Comparison of ENCODE assay signal across 9 cellular contexts in genomic region chr6:49551126-49551865, GRCh38.
DNase-seq lines count a peak whose midpoint lies in the region; ATAC-seq and TF ChIP-seq lines count a peak whose summit lies in the region.
"Had no signal": no experiment of that assay in that cellular context is flagged by ENCODE, and none has a peak within 500 bp of the region (broad histone marks: within the 10 kb centered on the region; RNA-seq: fewer than 3 reads in every experiment).

No MANE protein-coding gene starts in this region.

- peaks cover 31% of the 10 kb centered on the region for H3K27me3 ChIP-seq in iPS-15b (ENCODE audit: control insufficient read depth, insufficient read depth, low read length)
- H3K27me3 ChIP-seq: BLaER1 had no signal

- peaks cover 40% of the 10 kb centered on the region for H3K27me3 Mint-ChIP-seq in activated naive CD8-positive, alpha-beta T cell treated with anti-CD3 and anti-CD28 coated beads, Interleukin-2, amount 50 U/mL, for 24 hours

- peak; percentile 36 for ATAC-seq in GM21825 (IDR thresholded peaks at IDR 0.05; ENCODE audit: unreplicated experiment)
- peak; percentile 41 for ATAC-seq in activated naive CD8-positive, alpha-beta T cell treated with anti-CD3 and anti-CD28 coated beads, Interleukin-2, amount 50 U/mL, for 24 hours

- peak overlapping the region in 11 of 21 experiments; percentile 16 to 71 (median 45) for H3K27ac ChIP-seq in skin epidermis
- H3K27ac ChIP-seq: BLaER1 had no signal

- H3K4me1 Mint-ChIP-seq in activated naive CD8-positive, alpha-beta T cell treated with anti-CD3 and anti-CD28 coated beads, Interleukin-2, amount 50 U/mL, for 24 hours, result peaks cover 18% of the 10 kb centered on the region

- no peaks in the 10 kb centered on the region for H3K36me3 ChIP-seq in iPS-15b (ENCODE audit: control insufficient read depth, insufficient read depth, low read length)
- H3K36me3 ChIP-seq: BLaER1 had no signal

- POLR2A ChIA-PET in GM10248 (lab: Yijun Ruan, JAX), result no interaction called here

- peak overlapping the region; percentile 70 for H3K4me3 Mint-ChIP-seq in activated naive CD8-positive, alpha-beta T cell treated with anti-CD3 and anti-CD28 coated beads, Interleukin-2, amount 50 U/mL, for 24 hours

- peak overlapping the region; percentile 93 for H3K9ac ChIP-seq in iPS-15b (ENCODE audit: low read depth, low read length)
- H3K9ac ChIP-seq: BLaER1 had no signal

- peaks cover 19% of the 10 kb centered on the region for H3K4me1 ChIP-seq in iPS-15b (ENCODE audit: control insufficient read depth, insufficient read depth, low read length)
- H3K4me1 ChIP-seq: BLaER1 had no signal

- H3K9me3 Mint-ChIP-seq in activated naive CD8-positive, alpha-beta T cell treated with anti-CD3 and anti-CD28 coated beads, Interleukin-2, amount 50 U/mL, for 24 hours, result no peaks in the 10 kb centered on the region

- DNase-seq in DMS79 treated with DMSO at 0.1 percent for 48 hours (lab: John Stamatoyannopoulos, UW) (peak; percentile 16), DMS79 (lab: John Stamatoyannopoulos, UW) (no peak), KG1 (lab: John Stamatoyannopoulos, UW) (peak; percentile 30), GM10248 (ENCODE audit: extremely low spot score) (no peak)
- no peak for DNase-seq in activated naive CD8-positive, alpha-beta T cell treated with anti-CD3 and anti-CD28 coated beads, Interleukin-2, amount 50 U/mL, for 24 hours

- H3K4me3 ChIP-seq in iPS-15b (ENCODE audit: low read depth, low read length) (peak overlapping the region; percentile 77), skin epidermis (peak overlapping the region; percentile 42 to 54 (median 47))
- H3K4me3 ChIP-seq: BLaER1 had no signal

- H3K27ac Mint-ChIP-seq in activated naive CD8-positive, alpha-beta T cell treated with anti-CD3 and anti-CD28 coated beads, Interleukin-2, amount 50 U/mL, for 24 hours, result no peak overlapping the region

- H3K36me3 Mint-ChIP-seq in activated naive CD8-positive, alpha-beta T cell treated with anti-CD3 and anti-CD28 coated beads, Interleukin-2, amount 50 U/mL, for 24 hours (ENCODE audit: low read depth), result no peaks in the 10 kb centered on the region

- CTCF ChIA-PET in GM10248 (lab: Yijun Ruan, JAX), result interaction anchor here (1.2 to 3.4 kb wide), 6 partner anchors 9 to 300 kb away, joined by 3 to 25 read pairs (median 5); no protein-coding TSS in a partner anchor

- no peaks in the 10 kb centered on the region for H3K9me3 ChIP-seq in iPS-15b (ENCODE audit: control insufficient read depth, insufficient read depth, low read length)

- no peak for TF ChIP-seq CTCF in GM10248 (IDR thresholded peaks at IDR 0.05; ENCODE audit: control extremely low read depth, extremely low read depth, low read depth, missing control alignments)

Comparison
In these comparisons a context has a peak if more than half of its experiments do, and no peak if none do; other contexts are left out.
1. DNase-seq: peak in DMS79 treated with DMSO at 0.1 percent for 48 hours (single experiment) and KG1 (single experiment); none in DMS79 (single experiment), activated naive CD8-positive, alpha-beta T cell treated with anti-CD3 and anti-CD28 coated beads, Interleukin-2, amount 50 U/mL, for 24 hours (single experiment) and GM10248 (single experiment).